Comparison of ENCODE assay signal across 1 cellular context in the genomic region with DNA sequence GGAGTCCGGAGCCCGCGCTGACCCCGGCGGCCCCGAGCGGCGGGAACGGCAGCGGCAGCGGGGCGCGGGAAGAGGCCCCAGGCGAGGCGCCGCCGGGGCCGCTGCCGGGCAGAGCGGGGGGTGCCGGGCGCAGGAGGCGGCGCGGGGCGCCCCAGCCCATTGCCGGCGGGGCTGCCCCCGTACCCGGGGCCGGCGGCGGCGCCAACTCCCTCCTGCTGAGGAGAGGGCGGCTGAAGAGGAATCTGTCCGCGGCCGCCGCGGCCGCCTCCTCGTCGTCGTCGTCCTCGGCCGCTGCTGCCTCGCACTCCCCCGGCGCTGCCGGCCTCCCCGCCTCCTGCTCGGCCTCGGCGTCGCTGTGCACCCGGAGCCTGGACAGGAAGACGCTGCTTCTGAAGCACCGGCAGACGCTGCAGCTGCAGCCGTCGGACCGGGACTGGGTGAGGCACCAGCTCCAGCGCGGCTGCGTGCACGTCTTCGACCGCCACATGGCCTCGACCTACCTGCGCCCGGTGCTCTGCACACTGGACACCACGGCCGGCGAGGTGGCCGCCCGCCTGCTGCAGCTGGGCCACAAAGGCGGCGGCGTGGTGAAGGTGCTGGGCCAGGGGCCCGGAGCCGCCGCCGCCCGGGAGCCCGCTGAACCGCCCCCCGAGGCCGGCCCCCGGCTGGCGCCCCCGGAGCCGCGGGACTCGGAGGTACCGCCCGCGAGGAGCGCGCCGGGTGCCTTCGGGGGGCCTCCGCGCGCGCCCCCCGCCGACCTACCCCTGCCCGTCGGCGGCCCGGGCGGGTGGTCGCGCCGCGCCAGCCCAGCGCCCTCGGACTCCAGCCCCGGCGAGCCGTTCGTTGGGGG.
TF ChIP-seq lines count a peak whose summit lies in the region.

No MANE protein-coding gene starts in this region.

TF ChIP-seq in SK-N-SH, 30 proteins besides CTCF, POLR2A, EP300 and RAD21 (continued from another document):
- TF ChIP-seq NFIC (IDR thresholded peaks at IDR 0.05; ENCODE audit: borderline replicate concordance) (no peak), RXRA (IDR thresholded peaks at IDR 0.05; ENCODE audit: borderline replicate concordance, low read depth) (no peak), ELF1 (IDR thresholded peaks at IDR 0.05) (no peak)
- TF ChIP-seq, protein P1, sequence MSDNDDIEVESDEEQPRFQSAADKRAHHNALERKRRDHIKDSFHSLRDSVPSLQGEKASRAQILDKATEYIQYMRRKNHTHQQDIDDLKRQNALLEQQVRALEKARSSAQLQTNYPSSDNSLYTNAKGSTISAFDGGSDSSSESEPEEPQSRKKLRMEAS (IDR thresholded peaks at IDR 0.05; ENCODE audit: low read depth), result peak; percentile 50; the same call in 1 of the 2 replicates
- TF ChIP-seq, protein P2, sequence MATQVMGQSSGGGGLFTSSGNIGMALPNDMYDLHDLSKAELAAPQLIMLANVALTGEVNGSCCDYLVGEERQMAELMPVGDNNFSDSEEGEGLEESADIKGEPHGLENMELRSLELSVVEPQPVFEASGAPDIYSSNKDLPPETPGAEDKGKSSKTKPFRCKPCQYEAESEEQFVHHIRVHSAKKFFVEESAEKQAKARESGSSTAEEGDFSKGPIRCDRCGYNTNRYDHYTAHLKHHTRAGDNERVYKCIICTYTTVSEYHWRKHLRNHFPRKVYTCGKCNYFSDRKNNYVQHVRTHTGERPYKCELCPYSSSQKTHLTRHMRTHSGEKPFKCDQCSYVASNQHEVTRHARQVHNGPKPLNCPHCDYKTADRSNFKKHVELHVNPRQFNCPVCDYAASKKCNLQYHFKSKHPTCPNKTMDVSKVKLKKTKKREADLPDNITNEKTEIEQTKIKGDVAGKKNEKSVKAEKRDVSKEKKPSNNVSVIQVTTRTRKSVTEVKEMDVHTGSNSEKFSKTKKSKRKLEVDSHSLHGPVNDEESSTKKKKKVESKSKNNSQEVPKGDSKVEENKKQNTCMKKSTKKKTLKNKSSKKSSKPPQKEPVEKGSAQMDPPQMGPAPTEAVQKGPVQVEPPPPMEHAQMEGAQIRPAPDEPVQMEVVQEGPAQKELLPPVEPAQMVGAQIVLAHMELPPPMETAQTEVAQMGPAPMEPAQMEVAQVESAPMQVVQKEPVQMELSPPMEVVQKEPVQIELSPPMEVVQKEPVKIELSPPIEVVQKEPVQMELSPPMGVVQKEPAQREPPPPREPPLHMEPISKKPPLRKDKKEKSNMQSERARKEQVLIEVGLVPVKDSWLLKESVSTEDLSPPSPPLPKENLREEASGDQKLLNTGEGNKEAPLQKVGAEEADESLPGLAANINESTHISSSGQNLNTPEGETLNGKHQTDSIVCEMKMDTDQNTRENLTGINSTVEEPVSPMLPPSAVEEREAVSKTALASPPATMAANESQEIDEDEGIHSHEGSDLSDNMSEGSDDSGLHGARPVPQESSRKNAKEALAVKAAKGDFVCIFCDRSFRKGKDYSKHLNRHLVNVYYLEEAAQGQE (IDR thresholded peaks at IDR 0.05; ENCODE audit: low read depth, low read length), result no peak
